ENCODE assay signal across 21 cellular contexts in genomic region chr1:18919174-18919905, GRCh38. TPM values are rescaled to one million over a fixed set of nuclear protein-coding genes. Genes with fewer than 3 reads are reported as not detected.
"Had no signal": no experiment of that assay in that cellular context is flagged by ENCODE, and none has a peak within 500 bp of the region (broad histone marks: within the 10 kb centered on the region; RNA-seq: fewer than 3 reads in every experiment).

No MANE protein-coding gene starts in this region.

- H3K27me3 Mint-ChIP-seq: activated CD4-positive, alpha-beta T cell treated with anti-CD3 and anti-CD28 coated beads, Interleukin-2, amount 10 ng/mL, durations not matched to agents 24 days and 14 days; activated naive CD8-positive, alpha-beta T cell treated with anti-CD3 and anti-CD28 coated beads, Interleukin-2, amount 10 ng/mL, durations not matched to agents 7 days and 5 days; naive thymus-derived CD4-positive, alpha-beta T cell; progenitor cell of endocrine pancreas; stimulated activated naive CD8-positive, alpha-beta T cell treated with anti-CD3 and anti-CD28 coated beads, Interleukin-15, Interleukin-2, amounts not matched to agents 100 ng/mL and 50 ng/mL, for 24 hours had no signal

- H3K27me3 ChIP-seq: upper lobe of left lung had no signal

- H3K9me3 ChIP-seq: mucosa of descending colon, upper lobe of left lung had no signal

- DNase-seq: activated CD4-positive, alpha-beta T cell treated with anti-CD3 and anti-CD28 coated beads, Interleukin-2, amount 10 ng/mL, durations not matched to agents 24 days and 14 days; activated CD4-positive, CD25-positive, alpha-beta regulatory T cell; activated CD8-positive, alpha-beta memory T cell treated with anti-CD3 and anti-CD28 coated beads, Interleukin-2, amount 50 U/mL, for 4 hours; activated CD8-positive, alpha-beta T cell treated with anti-CD3 and anti-CD28 coated beads, Interleukin-2, amount 10 ng/mL, durations not matched to agents 7 days and 5 days; activated naive CD4-positive, alpha-beta T cell; activated naive CD8-positive, alpha-beta T cell treated with anti-CD3 and anti-CD28 coated beads, Interleukin-2, amount 10 ng/mL, durations not matched to agents 7 days and 5 days; mucosa of descending colon; naive thymus-derived CD4-positive, alpha-beta T cell; stimulated activated CD4-positive, alpha-beta T cell treated with anti-CD3 and anti-CD28 coated beads, Interleukin-15, amount 100 ng/mL, for 24 hours; stimulated activated CD4-positive, alpha-beta T cell treated with anti-CD3 and anti-CD28 coated beads, Interleukin-4, amount 100 ng/mL, for 1 hour; T-helper 2 cell; upper lobe of left lung had no signal

- H3K27ac ChIP-seq: upper lobe of left lung had no signal

- H3K4me3 Mint-ChIP-seq: activated CD4-positive, alpha-beta T cell treated with anti-CD3 and anti-CD28 coated beads, Interleukin-2, amount 10 ng/mL, durations not matched to agents 24 days and 14 days; activated CD8-positive, alpha-beta T cell treated with anti-CD3 and anti-CD28 coated beads, Interleukin-2, amount 10 ng/mL, durations not matched to agents 7 days and 5 days; activated naive CD8-positive, alpha-beta T cell treated with anti-CD3 and anti-CD28 coated beads, Interleukin-2, amount 10 ng/mL, durations not matched to agents 7 days and 5 days; naive thymus-derived CD4-positive, alpha-beta T cell; stimulated activated naive CD8-positive, alpha-beta T cell treated with anti-CD3 and anti-CD28 coated beads, Interleukin-15, Interleukin-2, amounts not matched to agents 100 ng/mL and 50 ng/mL, for 24 hours had no signal

- H3K36me3 Mint-ChIP-seq: activated naive CD8-positive, alpha-beta T cell treated with anti-CD3 and anti-CD28 coated beads, Interleukin-2, amount 10 ng/mL, durations not matched to agents 7 days and 5 days had no signal

- H3K9me3 Mint-ChIP-seq: activated CD4-positive, alpha-beta T cell treated with anti-CD3 and anti-CD28 coated beads, Interleukin-2, amount 10 ng/mL, durations not matched to agents 24 days and 14 days; activated naive CD8-positive, alpha-beta T cell treated with anti-CD3 and anti-CD28 coated beads, Interleukin-2, amount 10 ng/mL, durations not matched to agents 7 days and 5 days; naive thymus-derived CD4-positive, alpha-beta T cell; stimulated activated naive CD8-positive, alpha-beta T cell treated with anti-CD3 and anti-CD28 coated beads, Interleukin-15, Interleukin-2, amounts not matched to agents 100 ng/mL and 50 ng/mL, for 24 hours had no signal

- H3K4me3 ChIP-seq: mucosa of descending colon, skin epidermis, upper lobe of left lung had no signal

- ATAC-seq: activated CD8-positive, alpha-beta T cell treated with anti-CD3 and anti-CD28 coated beads, Interleukin-2, amount 10 ng/mL, durations not matched to agents 7 days and 5 days; esophagus mucosa; left lobe of liver; mucosa of descending colon; naive thymus-derived CD4-positive, alpha-beta T cell; right cardiac atrium had no signal

- H3K27ac Mint-ChIP-seq: activated CD4-positive, alpha-beta T cell treated with anti-CD3 and anti-CD28 coated beads, Interleukin-2, amount 10 ng/mL, durations not matched to agents 24 days and 14 days; activated CD8-positive, alpha-beta T cell treated with anti-CD3 and anti-CD28 coated beads, Interleukin-2, amount 10 ng/mL, durations not matched to agents 7 days and 5 days; activated naive CD8-positive, alpha-beta T cell treated with anti-CD3 and anti-CD28 coated beads, Interleukin-2, amount 10 ng/mL, durations not matched to agents 7 days and 5 days; progenitor cell of endocrine pancreas; stimulated activated naive CD8-positive, alpha-beta T cell treated with anti-CD3 and anti-CD28 coated beads, Interleukin-15, Interleukin-2, amounts not matched to agents 100 ng/mL and 50 ng/mL, for 24 hours had no signal

RNA-seq across cellular contexts. Expression of gene TAS1R2, which starts 59.9 kb away (rescaled TPM):
- total RNA-seq: activated CD4-positive, alpha-beta T cell treated with anti-CD3 and anti-CD28 coated beads, Interleukin-2, amount 10 ng/mL, durations not matched to agents 24 days and 14 days; activated CD8-positive, alpha-beta T cell treated with anti-CD3 and anti-CD28 coated beads, Interleukin-2, amount 10 ng/mL, durations not matched to agents 7 days and 5 days; activated naive CD8-positive, alpha-beta T cell treated with anti-CD3 and anti-CD28 coated beads, Interleukin-2, amount 10 ng/mL, durations not matched to agents 7 days and 5 days; esophagus mucosa; left lobe of liver; lung microvascular endothelial cell; mucosa of descending colon; naive thymus-derived CD4-positive, alpha-beta T cell; omental fat pad; progenitor cell of endocrine pancreas; right cardiac atrium; temporal lobe; upper lobe of left lung had no signal
- polyA plus RNA-seq: naive thymus-derived CD4-positive, alpha-beta T cell; right cardiac atrium had no signal
